8 cellular contexts compared by ENCODE assay signal in the genomic region with DNA sequence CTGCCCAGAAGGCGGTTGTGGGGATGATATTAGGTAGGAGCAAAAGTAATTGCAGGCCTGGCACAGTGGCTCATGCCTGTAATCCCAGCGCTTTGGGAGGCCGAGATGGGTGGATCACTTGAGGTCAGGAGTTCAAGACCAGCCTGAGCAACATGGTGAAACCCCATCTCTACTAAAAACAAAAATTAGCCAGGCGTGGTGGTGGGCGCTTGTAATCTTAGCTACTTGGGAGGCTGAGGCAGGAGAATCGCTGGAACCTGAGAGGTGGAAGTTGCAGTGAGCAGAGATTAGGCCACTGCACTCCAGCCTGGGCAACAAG. TPM values are rescaled to one million over a fixed set of nuclear protein-coding genes. Genes with fewer than 3 reads are reported as not detected.
A peak's percentile ranks its signal among the peaks of the same experiment; 100 is the strongest.
DNase-seq lines count a peak whose midpoint lies in the region; ATAC-seq and TF ChIP-seq lines count a peak whose summit lies in the region.
"Not testable (repeated sequence)": the region's sequence is repeated elsewhere in the genome, so short reads cannot be mapped to it uniquely, and the experiment has no call there.

No MANE protein-coding gene starts in this region.

- H3K4me3 Mint-ChIP-seq in T-cell: peak overlapping the region; percentile 86 to 89 (median 87)
- H3K4me3 Mint-ChIP-seq in activated naive CD4-positive, alpha-beta T cell treated with anti-CD3 and anti-CD28 coated beads, Interleukin-2, amount 10 ng/mL, durations not matched to agents 7 days and 5 days: peak overlapping the region; percentile 87
- H3K4me3 Mint-ChIP-seq in dendritic cell treated with granulocyte-macrophage colony-stimulating factor and Interleukin-4, amounts not matched to agents 40 ng/mL and 50 ng/mL, for 4 days: peak overlapping the region; percentile 73

- not testable (repeated sequence) for H2BK120ac ChIP-seq in neuronal stem cell (ENCODE audit: low read depth, low read length)

- H3K4ac ChIP-seq in neuronal stem cell (ENCODE audit: low read length): not testable (repeated sequence)

- H3K27me3 Mint-ChIP-seq in T-cell; activated naive CD4-positive, alpha-beta T cell treated with anti-CD3 and anti-CD28 coated beads, Interleukin-2, amount 10 ng/mL, durations not matched to agents 7 days and 5 days; dendritic cell treated with granulocyte-macrophage colony-stimulating factor and Interleukin-4, amounts not matched to agents 40 ng/mL and 50 ng/mL, for 4 days: not testable (repeated sequence)

- H2BK15ac ChIP-seq in neuronal stem cell (ENCODE audit: low read length): not testable (repeated sequence)

- not testable (repeated sequence) for H2BK5ac ChIP-seq in neuronal stem cell (ENCODE audit: low read length)

- H3K23ac ChIP-seq in neuronal stem cell (ENCODE audit: low read depth, low read length, poor library complexity): not testable (repeated sequence)

- not testable (repeated sequence) for H3K4me1 ChIP-seq in A673 (ENCODE audit: insufficient read depth, low read length, poor library complexity, severe bottlenecking); neuronal stem cell (ENCODE audit: control insufficient read depth in 2 of 2, insufficient read depth in 1 of 2, low read depth in 1 of 2, low read length in 2 of 2)
- H3K4me1 ChIP-seq in HEK293 (ENCODE audit: control insufficient read depth, insufficient read depth, low read length) (peaks cover 15% of the 10 kb centered on the region), hepatocyte (ENCODE audit: insufficient read depth) (peaks cover 17% of the 10 kb centered on the region), stomach smooth muscle (ENCODE audit: control insufficient read depth, insufficient read depth, low read length) (peaks cover 21% of the 10 kb centered on the region)

- H3K27me3 ChIP-seq in A673 (replicated peaks; ENCODE audit: insufficient read depth, low read depth, low read length, poor library complexity); hepatocyte; neuronal stem cell (ENCODE audit: control insufficient read depth in 3 of 3, insufficient read depth in 3 of 3, low read depth in 1 of 3, low read length in 3 of 3); stomach smooth muscle (ENCODE audit: control insufficient read depth in 1 of 2, insufficient read depth in 2 of 2, low read length in 2 of 2): not testable (repeated sequence)

- not testable (repeated sequence) for TF ChIP-seq CTCF in A673 (conservative IDR thresholded peaks at IDR 0.05; ENCODE audit: low read depth, low read length); HEK293 (tag by site-specific recombination; IDR thresholded peaks at IDR 0.05); hepatocyte (IDR thresholded peaks at IDR 0.05; ENCODE audit: poor library complexity)

- not testable (repeated sequence) for H3K18ac ChIP-seq in neuronal stem cell (ENCODE audit: low read length)

- H3K9me2 ChIP-seq in hepatocyte (replicated peaks; ENCODE audit: insufficient read depth): not testable (repeated sequence)

- WGBS in hepatocyte (ENCODE audit: low lambda C conversion rate, missing lambda C conversion rate): 79% methylated on average over 6 of the region's 6 CpGs
- no CpG with 5 or more reads among the region's 6 CpGs for WGBS in neuronal stem cell (ENCODE audit: extremely low coverage in 2 of 2, insufficient read length in 2 of 2, insufficient replicate concordance in 1 of 2), 2 donors

- POLR2A ChIA-PET in A673 (lab: Charles Lee; ENCODE audit: low non-redundant PET) (interaction anchor here (0.6 kb wide), 1 partner anchor 191 kb away, joined by 3 read pairs; no protein-coding TSS in a partner anchor), HEK293 (lab: Yijun Ruan, JAX) (interaction anchor here (1.0 to 1.9 kb wide), 10 partner anchors 9 to 209 kb away, joined by 3 to 21 read pairs (median 4); partner anchors contain the start of genes DNAJC18 and MATR3), T-cell (lab: Charles Lee) (interaction anchor here (0.5 to 2.4 kb wide), 4 partner anchors 15 to 119 kb away, joined by 3 to 9 read pairs (median 5); partner anchors contain the start of gene DNAJC18 (in 1 of the 2))

- not testable (repeated sequence) for H3K9me3 ChIP-seq in A673 (ENCODE audit: low read depth, low read length, poor library complexity, severe bottlenecking); HEK293 (ENCODE audit: control insufficient read depth, insufficient read depth, low read depth, low read length); hepatocyte (ENCODE audit: low read depth); neuronal stem cell (replicated peaks in 1 of 2; ENCODE audit: control insufficient read depth in 2 of 2, insufficient read depth in 1 of 2, low read depth in 1 of 2, low read length in 2 of 2); stomach smooth muscle (ENCODE audit: control insufficient read depth in 2 of 2, low read length in 2 of 2)

- H3K4me3 ChIP-seq in A673 (ENCODE audit: low read depth, low read length, poor library complexity, severe bottlenecking); HEK293 (ENCODE audit: low read depth, low read length); hepatocyte; neuronal stem cell (ENCODE audit: low read length in 2 of 2): not testable (repeated sequence)
- peak overlapping the region in 1 of 2 donors; percentile 76 for H3K4me3 ChIP-seq in stomach smooth muscle (ENCODE audit: low read length in 2 of 2)

- intact Hi-C loops in A673 (cut with micrococcal nuclease; ENCODE audit: unreplicated experiment): not testable (repeated sequence)
- intact Hi-C loops in dendritic cell treated with granulocyte-macrophage colony-stimulating factor and Interleukin-4, amounts not matched to agents 40 ng/mL and 50 ng/mL, for 4 days (cut with micrococcal nuclease): loop anchor here (5.0 kb wide), 1 partner anchor 46 kb away; the partner anchor contains the start of gene DNAJC18

- peak overlapping the region; percentile 97 to 98 for H3K27ac Mint-ChIP-seq in T-cell
- peak overlapping the region; percentile 97 for H3K27ac Mint-ChIP-seq in activated naive CD4-positive, alpha-beta T cell treated with anti-CD3 and anti-CD28 coated beads, Interleukin-2, amount 10 ng/mL, durations not matched to agents 7 days and 5 days
- H3K27ac Mint-ChIP-seq in dendritic cell treated with granulocyte-macrophage colony-stimulating factor and Interleukin-4, amounts not matched to agents 40 ng/mL and 50 ng/mL, for 4 days: peak overlapping the region; percentile 87

- not testable (repeated sequence) for H2AK5ac ChIP-seq in neuronal stem cell (ENCODE audit: low read depth, low read length)

- not testable (repeated sequence) for H3K36me3 ChIP-seq in A673 (ENCODE audit: insufficient read depth, low read length, poor library complexity, severe bottlenecking); hepatocyte (replicated peaks; ENCODE audit: insufficient read depth, low read depth); neuronal stem cell (replicated peaks in 1 of 2; ENCODE audit: control insufficient read depth in 2 of 2, insufficient read depth in 2 of 2, low read length in 2 of 2); stomach smooth muscle (ENCODE audit: control insufficient read depth in 2 of 2, insufficient read depth in 2 of 2, low read length in 2 of 2)
- H3K36me3 ChIP-seq in HEK293 (ENCODE audit: control insufficient read depth in 2 of 2, insufficient read depth in 1 of 2, low read length in 2 of 2): peaks cover 15 to 26% of the 10 kb centered on the region in 2 experiments; a peak in 2 of 3 replicates

- H4K91ac ChIP-seq in neuronal stem cell (ENCODE audit: low read depth, low read length, poor library complexity): not testable (repeated sequence)

- peak overlapping the region; percentile 89 for H3K27ac ChIP-seq in A673 (ENCODE audit: low read depth, low read length, poor library complexity, severe bottlenecking)
- peak overlapping the region; percentile 93 for H3K27ac ChIP-seq in HEK293 (ENCODE audit: extremely low read depth, low read depth, low read length)
- H3K27ac ChIP-seq in hepatocyte: peak overlapping the region; percentile 97
- H3K27ac ChIP-seq in neuronal stem cell (replicated peaks; ENCODE audit: low read length): not testable (repeated sequence)
- H3K27ac ChIP-seq in stomach smooth muscle (ENCODE audit: low read length): peak overlapping the region; percentile 80

- H3K9me3 Mint-ChIP-seq in T-cell; activated naive CD4-positive, alpha-beta T cell treated with anti-CD3 and anti-CD28 coated beads, Interleukin-2, amount 10 ng/mL, durations not matched to agents 7 days and 5 days; dendritic cell treated with granulocyte-macrophage colony-stimulating factor and Interleukin-4, amounts not matched to agents 40 ng/mL and 50 ng/mL, for 4 days: not testable (repeated sequence)

- H3K79me1 ChIP-seq in neuronal stem cell (ENCODE audit: low read depth, low read length): not testable (repeated sequence)

- BruUV-seq in A673 (replicated peaks; lab: Mats Ljungman, UMichigan): not testable (repeated sequence)

- H3K4me1 Mint-ChIP-seq in T-cell: peaks cover 33 to 41% (median 40%) of the 10 kb centered on the region in 3 donors
- H3K4me1 Mint-ChIP-seq in activated naive CD4-positive, alpha-beta T cell treated with anti-CD3 and anti-CD28 coated beads, Interleukin-2, amount 10 ng/mL, durations not matched to agents 7 days and 5 days: peaks cover 42% of the 10 kb centered on the region
- H3K4me1 Mint-ChIP-seq in dendritic cell treated with granulocyte-macrophage colony-stimulating factor and Interleukin-4, amounts not matched to agents 40 ng/mL and 50 ng/mL, for 4 days (ENCODE audit: low read depth): peaks cover 40% of the 10 kb centered on the region

- H2AFZ ChIP-seq in hepatocyte: not testable (repeated sequence)
- H2AFZ ChIP-seq in neuronal stem cell (ENCODE audit: low read length): peak overlapping the region; percentile 36

- not testable (repeated sequence) for H2BK12ac ChIP-seq in neuronal stem cell (ENCODE audit: low read length)

- not testable (repeated sequence) for ATAC-seq in T-cell (replicated peaks in 1 of 4)

- H3K79me2 ChIP-seq in hepatocyte: not testable (repeated sequence)

- not testable (repeated sequence) for H3K14ac ChIP-seq in neuronal stem cell (ENCODE audit: low read length)

- CTCF ChIA-PET in A673 (lab: Charles Lee): not testable (repeated sequence)
- CTCF ChIA-PET in HEK293 (lab: Yijun Ruan, JAX) (interaction anchor here (1.7 to 4.1 kb wide), 3 partner anchors 32 to 60 kb away, joined by 8 to 24 read pairs (median 18); no protein-coding TSS in a partner anchor), T-cell (lab: Charles Lee) (interaction anchor here (1.3 to 1.9 kb wide), 6 partner anchors 29 to 60 kb away, joined by 4 to 13 read pairs (median 8); partner anchors contain the start of gene DNAJC18 (in 1 of the 2))
- CTCF ChIA-PET in activated naive CD4-positive, alpha-beta T cell treated with anti-CD3 and anti-CD28 coated beads, Interleukin-2, amount 10 ng/mL, durations not matched to agents 7 days and 5 days (lab: Charles Lee): interaction anchor here (0.9 to 3.1 kb wide), 12 partner anchors 10 to 69 kb away, joined by 3 to 43 read pairs (median 8); partner anchors contain the start of gene SMIM33

- not testable (repeated sequence) for H4K20me1 ChIP-seq in hepatocyte (ENCODE audit: insufficient read depth, poor library complexity, severe bottlenecking)

- H4K8ac ChIP-seq in neuronal stem cell (ENCODE audit: low read depth, low read length): not testable (repeated sequence)

- H3K36me3 Mint-ChIP-seq in T-cell: peaks cover 14% of the 10 kb centered on the region
- peaks cover 29% of the 10 kb centered on the region for H3K36me3 Mint-ChIP-seq in activated naive CD4-positive, alpha-beta T cell treated with anti-CD3 and anti-CD28 coated beads, Interleukin-2, amount 10 ng/mL, durations not matched to agents 7 days and 5 days
- H3K36me3 Mint-ChIP-seq in dendritic cell treated with granulocyte-macrophage colony-stimulating factor and Interleukin-4, amounts not matched to agents 40 ng/mL and 50 ng/mL, for 4 days (ENCODE audit: low read depth): not testable (repeated sequence)

- not testable (repeated sequence) for H3K9ac ChIP-seq in neuronal stem cell (ENCODE audit: low read depth, low read length, poor library complexity); stomach smooth muscle (ENCODE audit: low read length in 2 of 2)

- DNase-seq in A673 (ENCODE audit: low spot score); T-cell; activated naive CD4-positive, alpha-beta T cell treated with anti-CD3 and anti-CD28 coated beads, Interleukin-2, amount 10 ng/mL, durations not matched to agents 7 days and 5 days; hepatocyte (ENCODE audit: low spot score); neuronal stem cell (ENCODE audit: low spot score): not testable (repeated sequence)

- not testable (repeated sequence) for H3K4me2 ChIP-seq in hepatocyte; neuronal stem cell (ENCODE audit: insufficient read depth, low read length, poor library complexity, severe bottlenecking)

RNA-seq across cellular contexts. Expression of gene STING1, which starts 0.3 kb away (rescaled TPM):
- total RNA-seq in A673 (2021): 29.4 and 30.7 TPM in 2 replicates
- total RNA-seq in T-cell: 100 to 1,000 TPM; 102 to 181 (median 138) TPM
- total RNA-seq in hepatocyte: 7.7 and 12.6 TPM in 2 replicates
- polyA plus RNA-seq in hepatocyte: 17.0 and 23.9 TPM in 2 replicates
- polyA plus RNA-seq in neuronal stem cell (2013, experiment 1 of 2): 0.22 TPM
- polyA plus RNA-seq in neuronal stem cell (2013, experiment 2 of 2): 0.10 TPM

RNA-seq across cellular contexts. Expression of gene SMIM33, which starts 12.0 kb away (rescaled TPM):
- total RNA-seq in A673 (2021) (not detected in 2 replicates), T-cell (1 to 10 TPM in 1 of 5 donors, under 1 TPM in 4; 0.13 to 1.1 (median 0.47) TPM), hepatocyte (not detected in 2 replicates)
- polyA plus RNA-seq in hepatocyte: not detected in 2 replicates
- not detected for polyA plus RNA-seq in neuronal stem cell (2013, experiment 1 of 2)
- not detected for polyA plus RNA-seq in neuronal stem cell (2013, experiment 2 of 2)

RNA-seq across cellular contexts. Expression of gene ECSCR, which starts 20.3 kb away (rescaled TPM):
- total RNA-seq in A673 (2021) (1.1 and 1.6 TPM in 2 replicates), T-cell (under 1 TPM in 1 of 5 donors, not detected in 4; 0.70 TPM), hepatocyte (0.27 and 2.2 TPM in 2 replicates)
- 0.42 and 1.3 TPM in 2 replicates for polyA plus RNA-seq in hepatocyte
- polyA plus RNA-seq in neuronal stem cell (2013, experiment 1 of 2): 0.32 TPM
- 0.21 TPM for polyA plus RNA-seq in neuronal stem cell (2013, experiment 2 of 2)

RNA-seq across cellular contexts. Expression of gene DNAJC18, which starts 43.5 kb away (rescaled TPM):
- 16.7 and 21.1 TPM in 2 replicates for total RNA-seq in A673 (2021)
- 1 to 10 TPM; 4.7 to 7.2 (median 6.4) TPM for total RNA-seq in T-cell
- total RNA-seq in hepatocyte: 10.6 and 11.5 TPM in 2 replicates
- 13.6 and 14.4 TPM in 2 replicates for polyA plus RNA-seq in hepatocyte
- polyA plus RNA-seq in neuronal stem cell (2013, experiment 1 of 2): 15.9 TPM
- polyA plus RNA-seq in neuronal stem cell (2013, experiment 2 of 2): 15.9 TPM
